ENCODE assay signal across 14 cellular contexts in genomic region chr1:147292635-147293251, GRCh38. TPM values are rescaled to one million over a fixed set of nuclear protein-coding genes. Genes with fewer than 3 reads are reported as not detected.
DNase-seq lines count a peak whose midpoint lies in the region; ATAC-seq and TF ChIP-seq lines count a peak whose summit lies in the region.
"Had no signal": no experiment of that assay in that cellular context is flagged by ENCODE, and none has a peak within 500 bp of the region (broad histone marks: within the 10 kb centered on the region; RNA-seq: fewer than 3 reads in every experiment).

No MANE protein-coding gene starts in this region.

- H3K27ac ChIP-seq in fibroblast of lung (ENCODE audit: insufficient read depth, low read length) (peak overlapping the region; percentile 98), tibial artery (peak overlapping the region; percentile 29 to 34), transverse colon (no peak overlapping the region)

- peak overlapping the region; percentile 72 for H3K4me2 ChIP-seq in fibroblast of lung (ENCODE audit: extremely low read depth, insufficient read depth, low read length)

- no peak for TF ChIP-seq EP300 in transverse colon (IDR thresholded peaks at IDR 0.05; ENCODE audit: low read depth)

- ATAC-seq in activated naive CD4-positive, alpha-beta T cell treated with anti-CD3 and anti-CD28 coated beads, Interleukin-2, amount 50 U/mL, for 72 hours = peak; percentile 55 to 72
- no peak for ATAC-seq in WTC11
- ATAC-seq: HepG2 had no signal

- no peaks in the 10 kb centered on the region for H3K27me3 Mint-ChIP-seq in WTC11 (ENCODE audit: low read depth)

- H3K27me3 ChIP-seq in fibroblast of lung (ENCODE audit: control insufficient read depth, insufficient read depth, low read length) (no peaks in the 10 kb centered on the region), tibial artery (no peaks in the 10 kb centered on the region), transverse colon (no peaks in the 10 kb centered on the region)

- H2AFZ ChIP-seq in fibroblast of lung (ENCODE audit: low read length) = no peak overlapping the region

- H3K27ac Mint-ChIP-seq in activated naive CD4-positive, alpha-beta T cell treated with anti-CD3 and anti-CD28 coated beads, Interleukin-2, amount 50 U/mL, for 72 hours = peak overlapping the region; percentile 13 to 82
- no peak overlapping the region for H3K27ac Mint-ChIP-seq in WTC11

- DNase-seq in activated naive CD4-positive, alpha-beta T cell treated with anti-CD3 and anti-CD28 coated beads, Interleukin-2, amount 50 U/mL, for 72 hours (ENCODE audit: low spot score in 2 of 2) = no peak
- no peak for DNase-seq in activated naive CD4-positive, alpha-beta T cell (lab: John Stamatoyannopoulos, UW)
- DNase-seq in RKO (ENCODE audit: low spot score) (peak; percentile 66), fibroblast of lung (ENCODE audit: low read depth in 2 of 2) (peak; percentile 93 to 98), tibial artery (peak; percentile 22 to 64), WTC11 (ENCODE audit: low spot score) (no peak), transverse colon (no peak), NOMO-1 treated with dmso at 0.1 percent for 144 hours (lab: John Stamatoyannopoulos, UW; ENCODE audit: unreplicated experiment) (no peak)
- DNase-seq: Caco-2; glutamatergic neuron; NCI-H2227 treated with DMSO at 0.1 percent for 48 hours; stimulated activated CD4-positive, alpha-beta T cell treated with anti-CD3 and anti-CD28 coated beads, Interleukin-4, amount 100 ng/mL, for 4 hours had no signal

- no peaks in the 10 kb centered on the region for H4K20me1 ChIP-seq in fibroblast of lung (ENCODE audit: control insufficient read depth, extremely low read depth, insufficient read depth, low read length)

- TF ChIP-seq CTCF in fibroblast of lung (conservative IDR thresholded peaks at IDR 0.05 in 1 of 2, IDR thresholded peaks at IDR 0.05 in 1 of 2; ENCODE audit: low read depth in 1 of 2, low read length in 2 of 2) (peak in 1 of 2 donors; percentile 4), tibial artery (IDR thresholded peaks at IDR 0.05) (no peak), WTC11 (IDR thresholded peaks at IDR 0.05) (no peak), transverse colon (IDR thresholded peaks at IDR 0.05) (no peak)

- H3K4me1 Mint-ChIP-seq in WTC11 = no peaks in the 10 kb centered on the region
- H3K4me1 Mint-ChIP-seq: neural crest cell had no signal

- intact Hi-C loops in tibial artery (cut with DNase I; ENCODE audit: low total_unique reads) = no loop called here
- intact Hi-C loops in transverse colon (cut with DNase I; ENCODE audit: low total_unique reads) = no loop called here

- H3K4me3 Mint-ChIP-seq in WTC11 = no peak overlapping the region
- H3K4me3 Mint-ChIP-seq: neural crest cell had no signal

- H3K36me3 ChIP-seq in fibroblast of lung (ENCODE audit: control insufficient read depth, insufficient read depth, low read length) = no peaks in the 10 kb centered on the region
- peaks cover 92 to 100% (median 93%) of the 10 kb centered on the region in 3 donors for H3K36me3 ChIP-seq in tibial artery
- peaks cover 0 to 82% (median 21%) of the 10 kb centered on the region in 4 donors for H3K36me3 ChIP-seq in transverse colon

- peaks cover 0 to 3% of the 10 kb centered on the region in 2 donors for H3K9me3 Mint-ChIP-seq in activated naive CD4-positive, alpha-beta T cell treated with anti-CD3 and anti-CD28 coated beads, Interleukin-2, amount 50 U/mL, for 72 hours
- H3K9me3 Mint-ChIP-seq in WTC11 = peaks cover 15% of the 10 kb centered on the region

- CTCF ChIA-PET in WTC11 (lab: Charles Lee) = no interaction called here

- no peak for TF ChIP-seq POLR2A in transverse colon (IDR thresholded peaks at IDR 0.05)

- H3K79me2 ChIP-seq in fibroblast of lung (ENCODE audit: control insufficient read depth, insufficient read depth, low read length) = no peaks in the 10 kb centered on the region

- H3K4me1 ChIP-seq in fibroblast of lung (ENCODE audit: control insufficient read depth, extremely low read depth, insufficient read depth, low read length) = peaks cover 7% of the 10 kb centered on the region
- H3K4me1 ChIP-seq in tibial artery = peaks cover 0 to 5% (median 0%) of the 10 kb centered on the region in 4 donors
- H3K4me1 ChIP-seq in transverse colon = peaks cover 0 to 3% (median 0%) of the 10 kb centered on the region in 4 donors
- H3K4me1 ChIP-seq: Caco-2 had no signal

- peak overlapping the region; percentile 51 for H3K9ac ChIP-seq in fibroblast of lung (ENCODE audit: insufficient read depth, low read length)

- in situ Hi-C loops in transverse colon (cut with MboI; ENCODE audit: low pct_ligation_motif_present in 1 of 4, low pct_unique_long_range_greater_than_20kb in 1 of 4, low sequenced_read_pairs in 3 of 4) = loop anchor here in 3 of 4 donors (25.0 kb wide), 1 partner anchor 345 kb away; no protein-coding TSS in a partner anchor

- POLR2A ChIA-PET in WTC11 (lab: Charles Lee) = no interaction called here

- H3K9me3 ChIP-seq in fibroblast of lung (ENCODE audit: control insufficient read depth, insufficient read depth, low read depth, low read length) = no peaks in the 10 kb centered on the region
- no peaks in the 10 kb centered on the region for H3K9me3 ChIP-seq in tibial artery
- H3K9me3 ChIP-seq in transverse colon = no peaks in the 10 kb centered on the region
- H3K9me3 ChIP-seq: Caco-2 had no signal

- WGBS in transverse colon (ENCODE audit: low coverage in 1 of 2), 2 donors = 77 to 82% methylated on average over 3 of the region's 3 CpGs

- H3K4me3 ChIP-seq in fibroblast of lung (replicated peaks in 1 of 4; ENCODE audit: control extremely low read depth in 1 of 4, insufficient read depth in 1 of 4, low read depth in 3 of 4, low read length in 4 of 4) (peak overlapping the region in 1 of 4 experiments; percentile 31), tibial artery (no peak overlapping the region), transverse colon (no peak overlapping the region)

- H3K36me3 Mint-ChIP-seq in activated naive CD4-positive, alpha-beta T cell treated with anti-CD3 and anti-CD28 coated beads, Interleukin-2, amount 50 U/mL, for 72 hours = peaks cover 81 to 93% of the 10 kb centered on the region in 2 donors
- H3K36me3 Mint-ChIP-seq in WTC11 = peaks cover 94% of the 10 kb centered on the region

TF ChIP-seq in WTC11, 78 proteins besides CTCF, POLR2A, EP300 and RAD21 (continues in another document):
- TF ChIP-seq ZNF219 (CRISPR knock-in tag; IDR thresholded peaks at IDR 0.05; ENCODE audit: borderline replicate concordance) (no peak), IRF1 (CRISPR knock-in tag; IDR thresholded peaks at IDR 0.05) (no peak), ELF4 (CRISPR knock-in tag; IDR thresholded peaks at IDR 0.05; ENCODE audit: low read depth) (no peak), IRF2 (CRISPR knock-in tag; IDR thresholded peaks at IDR 0.05; ENCODE audit: borderline replicate concordance, low read depth) (no peak), ATF2 (CRISPR knock-in tag; IDR thresholded peaks at IDR 0.05; ENCODE audit: borderline replicate concordance, low read depth) (no peak), NFE2L1 (CRISPR knock-in tag; IDR thresholded peaks at IDR 0.05) (no peak), PRDM15 (CRISPR knock-in tag; IDR thresholded peaks at IDR 0.05) (no peak)

RNA-seq across cellular contexts. Expression of gene CHD1L, which starts 50.3 kb away (rescaled TPM):
- 10 to 100 TPM; 25.7 to 69.0 TPM for total RNA-seq in activated naive CD4-positive, alpha-beta T cell treated with anti-CD3 and anti-CD28 coated beads, Interleukin-2, amount 50 U/mL, for 72 hours
- total RNA-seq in fibroblast of lung (36.0 and 44.2 TPM in 2 replicates), WTC11 (2021) (68.7 to 80.8 TPM (median 80.6 TPM) in 3 replicates), transverse colon (10 to 100 TPM; 27.1 to 32.9 (median 30.1) TPM)
- polyA plus RNA-seq in fibroblast of lung = 34.4 and 35.5 TPM in 2 replicates
- 26.7 and 28.8 TPM in 2 replicates for polyA plus RNA-seq in fibroblast of lung (2012)
- polyA minus RNA-seq in fibroblast of lung (ENCODE audit: low replicate concordance) = 3.7 and 6.4 TPM in 2 replicates

Comparison
In these comparisons a context has a peak if more than half of its experiments do, and no peak if none do; other contexts are left out.
1. DNase-seq: peak in RKO (single experiment), fibroblast of lung (2 of 2) and tibial artery (2 of 2); none in activated naive CD4-positive, alpha-beta T cell treated with anti-CD3 and anti-CD28 coated beads, Interleukin-2, amount 50 U/mL, for 72 hours (0 of 2), activated naive CD4-positive, alpha-beta T cell (0 of 4), WTC11 (single experiment), transverse colon (single experiment) and NOMO-1 treated with dmso at 0.1 percent for 144 hours (single experiment).
2. H3K27ac ChIP-seq: peak in fibroblast of lung (single experiment) and tibial artery (2 of 2); none in transverse colon (0 of 4).